In the genomic region with DNA sequence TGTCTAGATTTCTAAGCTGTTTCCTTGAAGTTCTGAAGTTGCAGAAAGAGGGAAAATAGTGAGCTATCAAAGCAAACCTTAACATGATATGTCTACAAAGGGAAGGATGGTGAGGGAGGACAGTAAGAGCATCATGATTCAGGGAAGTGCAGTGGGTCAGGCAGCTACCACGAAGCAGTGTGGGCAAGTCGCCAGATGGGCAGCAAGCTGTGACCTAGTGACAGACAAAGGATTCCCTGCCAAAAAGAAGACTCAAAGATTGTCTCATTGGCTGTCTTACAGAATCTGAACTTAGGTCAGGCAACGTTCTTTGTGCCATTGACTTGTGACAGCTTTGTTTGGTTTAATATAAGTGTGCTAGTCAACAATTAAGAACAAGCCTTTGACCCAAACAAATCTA, we compare ENCODE assay signal across 12 cellular contexts.
"Had no signal": no experiment of that assay in that cellular context is flagged by ENCODE, and none has a peak within 500 bp of the region (broad histone marks: within the 10 kb centered on the region; RNA-seq: fewer than 3 reads in every experiment).

No MANE protein-coding gene starts in this region.

- H3K36me3 ChIP-seq: brain microvascular endothelial cell, pancreas, stomach, thoracic aorta, uterus had no signal

- ATAC-seq: activated T-cell treated with anti-CD3 and anti-CD28 coated beads, Interleukin-2, amount 50 U/mL, for 4 hours; pancreas had no signal

- H3K4me1 ChIP-seq: pancreas, stomach, uterus had no signal

- H3K4me3 ChIP-seq: pancreas, skin epidermis, stomach, thoracic aorta, uterus had no signal

- H3K27me3 ChIP-seq: brain microvascular endothelial cell, pancreas, stomach, uterus had no signal

- H3K9me3 ChIP-seq: pancreas, stomach, thoracic aorta, uterus had no signal

- DNase-seq: activated CD4-positive, alpha-beta memory T cell treated with anti-CD3 and anti-CD28 coated beads for 36 hours; activated gamma-delta T cell; activated T-cell treated with anti-CD3 and anti-CD28 coated beads, Interleukin-2, amount 50 U/mL, for 4 hours; brain microvascular endothelial cell; endodermal cell; retina; stomach; T-helper 9 cell; uterus had no signal

- FAIRE-seq: pancreas had no signal

- H3K27ac ChIP-seq: brain microvascular endothelial cell, pancreas, skin epidermis, stomach, thoracic aorta, uterus had no signal
